ENCODE assay signal across 25 cellular contexts in genomic region chr22:47345025-47345424, GRCh38.
DNase-seq lines count a peak whose midpoint lies in the region; ATAC-seq and TF ChIP-seq lines count a peak whose summit lies in the region.
"Had no signal": no experiment of that assay in that cellular context is flagged by ENCODE, and none has a peak within 500 bp of the region (broad histone marks: within the 10 kb centered on the region; RNA-seq: fewer than 3 reads in every experiment).

No MANE protein-coding gene starts in this region.

- no peaks in the 10 kb centered on the region for H3K9me3 ChIP-seq in T-helper 17 cell (ENCODE audit: control insufficient read depth, low read length, poor library complexity, severe bottlenecking)
- peaks cover 0 to 5% (median 0%) of the 10 kb centered on the region in 4 donors for H3K9me3 ChIP-seq in esophagus muscularis mucosa
- no peaks in the 10 kb centered on the region for H3K9me3 ChIP-seq in spleen
- H3K9me3 ChIP-seq: A549, BE2C, HAP-1 had no signal

- 58% methylated on average over 5 of the region's 7 CpGs for WGBS in esophagus muscularis mucosa
- 53 to 78% (median 65%) methylated on average over 7 of the region's 7 CpGs for WGBS in spleen, 5 donors

- H3K4me1 ChIP-seq in esophagus muscularis mucosa (no peaks in the 10 kb centered on the region), spleen (no peaks in the 10 kb centered on the region)
- H3K4me1 ChIP-seq: BE2C; BLaER1 treated with 17β-estradiol and CSF1 and Interleukin-3, amounts not matched to agents 10 nM and 100 nM; HAP-1 had no signal

- DNase-seq in activated CD8-positive, alpha-beta memory T cell treated with anti-CD3 and anti-CD28 coated beads, Interleukin-2, amount 50 U/mL, for 48 hours: peak; percentile 34
- DNase-seq in activated CD8-positive, alpha-beta memory T cell treated with anti-CD3 and anti-CD28 coated beads, Interleukin-2, amount 50 U/mL, for 4 hours: no peak
- DNase-seq in T-helper 17 cell (no peak), esophagus muscularis mucosa (ENCODE audit: extremely low spot score) (peak; percentile 83), spleen (peak; percentile 59)
- no peak for DNase-seq in activated naive CD4-positive, alpha-beta T cell treated with anti-CD3 and anti-CD28 coated beads, Interleukin-2, amount 50 U/mL, for 72 hours (ENCODE audit: low spot score in 2 of 2)
- DNase-seq in activated CD4-positive, CD25-positive, alpha-beta regulatory T cell treated with anti-CD3 and anti-CD28 coated beads, Interleukin-2, amount 50 U/mL, for 72 hours: no peak
- DNase-seq in activated T-cell treated with anti-CD3 and anti-CD28 coated beads, Interleukin-2, amount 50 U/mL, for 72 hours: no peak
- DNase-seq: 8988T; ACHN; AML-193; BE2C; CD4-positive, alpha-beta T cell; CD8-positive, alpha-beta memory T cell; DMS 273 treated with DMSO at 0.1 percent for 48 hours; DMS79; EL; GDM1; GOT3; HFFc6 had no signal

- TF ChIP-seq CTCF in esophagus muscularis mucosa (IDR thresholded peaks at IDR 0.05) (no peak), spleen (IDR thresholded peaks at IDR 0.05 in 8 of 11, conservative IDR thresholded peaks at IDR 0.05 in 3 of 11) (no peak)

- H3K9me3 Mint-ChIP-seq in activated naive CD4-positive, alpha-beta T cell treated with anti-CD3 and anti-CD28 coated beads, Interleukin-2, amount 50 U/mL, for 72 hours: no peaks in the 10 kb centered on the region
- no peaks in the 10 kb centered on the region for H3K9me3 Mint-ChIP-seq in activated T-cell treated with anti-CD3 and anti-CD28 coated beads, Interleukin-2, amount 50 U/mL, for 72 hours
- H3K9me3 Mint-ChIP-seq: CD4-positive, alpha-beta T cell had no signal

- TF ChIP-seq POLR2A in esophagus muscularis mucosa (IDR thresholded peaks at IDR 0.05; ENCODE audit: low read depth): no peak
- TF ChIP-seq POLR2A in spleen (IDR thresholded peaks at IDR 0.05): no peak

- intact Hi-C loops in esophagus muscularis mucosa (cut with DNase I) (no loop called here), spleen (cut with DNase I; ENCODE audit: low total_unique reads) (no loop called here)

- H3K4me1 Mint-ChIP-seq in T-helper 17 cell: no peaks in the 10 kb centered on the region
- H3K4me1 Mint-ChIP-seq in activated T-cell treated with anti-CD3 and anti-CD28 coated beads, Interleukin-2, amount 50 U/mL, for 72 hours (ENCODE audit: low read depth): no peaks in the 10 kb centered on the region
- H3K4me1 Mint-ChIP-seq: CD14-positive monocyte; CD8-positive, alpha-beta memory T cell had no signal

- H3K4me3 Mint-ChIP-seq in T-helper 17 cell: peak overlapping the region; percentile 1
- no peak overlapping the region for H3K4me3 Mint-ChIP-seq in activated T-cell treated with anti-CD3 and anti-CD28 coated beads, Interleukin-2, amount 50 U/mL, for 72 hours
- H3K4me3 Mint-ChIP-seq: CD4-positive, alpha-beta T cell; CD8-positive, alpha-beta memory T cell; HFFc6 had no signal

- no peaks in the 10 kb centered on the region for H3K36me3 ChIP-seq in esophagus muscularis mucosa
- no peaks in the 10 kb centered on the region for H3K36me3 ChIP-seq in spleen
- H3K36me3 ChIP-seq: BE2C; BLaER1 treated with 17β-estradiol and CSF1 and Interleukin-3, amounts not matched to agents 10 nM and 100 nM; HAP-1 had no signal

- TF ChIP-seq EP300 in esophagus muscularis mucosa (IDR thresholded peaks at IDR 0.05): no peak

- no peak overlapping the region for H3K4me3 ChIP-seq in esophagus muscularis mucosa
- H3K4me3 ChIP-seq in spleen: no peak overlapping the region
- H3K4me3 ChIP-seq: A549; BLaER1 treated with 17β-estradiol and CSF1 and Interleukin-3, amounts not matched to agents 10 nM and 100 nM; GM12878; HAP-1 had no signal

- no peak for ATAC-seq in T-helper 17 cell
- ATAC-seq in activated naive CD4-positive, alpha-beta T cell treated with anti-CD3 and anti-CD28 coated beads, Interleukin-2, amount 50 U/mL, for 72 hours: no peak
- no peak for ATAC-seq in activated T-cell treated with anti-CD3 and anti-CD28 coated beads, Interleukin-2, amount 50 U/mL, for 72 hours (replicated peaks in 1 of 2)
- ATAC-seq: A549, GM12878 had no signal

- H3K27ac ChIP-seq in esophagus muscularis mucosa (replicated peaks in 1 of 4): no peak overlapping the region
- H3K27ac ChIP-seq in spleen: no peak overlapping the region
- H3K27ac ChIP-seq: A549; BLaER1 treated with 17β-estradiol and CSF1 and Interleukin-3, amounts not matched to agents 10 nM and 100 nM had no signal

- H3K27me3 ChIP-seq in esophagus muscularis mucosa (peaks cover 0 to 42% (median 0%) of the 10 kb centered on the region in 4 donors), spleen (replicated peaks in 1 of 7) (peaks cover 0 to 33% (median 0%) of the 10 kb centered on the region in 7 donors)
- H3K27me3 ChIP-seq: BE2C; BLaER1 treated with 17β-estradiol and CSF1 and Interleukin-3, amounts not matched to agents 10 nM and 100 nM had no signal

- H3K36me3 Mint-ChIP-seq in T-helper 17 cell (ENCODE audit: low read depth): peaks cover 2% of the 10 kb centered on the region
- no peaks in the 10 kb centered on the region for H3K36me3 Mint-ChIP-seq in activated naive CD4-positive, alpha-beta T cell treated with anti-CD3 and anti-CD28 coated beads, Interleukin-2, amount 50 U/mL, for 72 hours
- no peaks in the 10 kb centered on the region for H3K36me3 Mint-ChIP-seq in activated T-cell treated with anti-CD3 and anti-CD28 coated beads, Interleukin-2, amount 50 U/mL, for 72 hours (ENCODE audit: insufficient read depth in 2 of 2)
- H3K36me3 Mint-ChIP-seq: CD14-positive monocyte; CD8-positive, alpha-beta memory T cell had no signal

- peaks cover 29% of the 10 kb centered on the region for H3K27me3 Mint-ChIP-seq in T-helper 17 cell
- H3K27me3 Mint-ChIP-seq in activated T-cell treated with anti-CD3 and anti-CD28 coated beads, Interleukin-2, amount 50 U/mL, for 72 hours (ENCODE audit: low read depth): peaks cover 10% of the 10 kb centered on the region

- no peak overlapping the region for H3K27ac Mint-ChIP-seq in T-helper 17 cell
- no peak overlapping the region for H3K27ac Mint-ChIP-seq in activated naive CD4-positive, alpha-beta T cell treated with anti-CD3 and anti-CD28 coated beads, Interleukin-2, amount 50 U/mL, for 72 hours
- no peak overlapping the region for H3K27ac Mint-ChIP-seq in activated T-cell treated with anti-CD3 and anti-CD28 coated beads, Interleukin-2, amount 50 U/mL, for 72 hours
- H3K27ac Mint-ChIP-seq: CD4-positive, alpha-beta T cell; CD8-positive, alpha-beta memory T cell; HFFc6 had no signal

Comparison
In these comparisons a context has a peak if more than half of its experiments do, and no peak if none do; other contexts are left out.
1. DNase-seq: peak in activated CD8-positive, alpha-beta memory T cell treated with anti-CD3 and anti-CD28 coated beads, Interleukin-2, amount 50 U/mL, for 48 hours (single experiment), esophagus muscularis mucosa (single experiment) and spleen (single experiment); none in activated CD8-positive, alpha-beta memory T cell treated with anti-CD3 and anti-CD28 coated beads, Interleukin-2, amount 50 U/mL, for 4 hours (single experiment), T-helper 17 cell (0 of 3), activated naive CD4-positive, alpha-beta T cell treated with anti-CD3 and anti-CD28 coated beads, Interleukin-2, amount 50 U/mL, for 72 hours (0 of 2), activated CD4-positive, CD25-positive, alpha-beta regulatory T cell treated with anti-CD3 and anti-CD28 coated beads, Interleukin-2, amount 50 U/mL, for 72 hours (single experiment) and activated T-cell treated with anti-CD3 and anti-CD28 coated beads, Interleukin-2, amount 50 U/mL, for 72 hours (0 of 2).